20 cellular contexts compared by ENCODE assay signal in genomic region chr9:85731128-85731630, GRCh38. TPM values are rescaled to one million over a fixed set of nuclear protein-coding genes. Genes with fewer than 3 reads are reported as not detected.
DNase-seq lines count a peak whose midpoint lies in the region; ATAC-seq, FAIRE-seq and TF ChIP-seq lines count a peak whose summit lies in the region.
"Had no signal": no experiment of that assay in that cellular context is flagged by ENCODE, and none has a peak within 500 bp of the region (broad histone marks: within the 10 kb centered on the region; RNA-seq: fewer than 3 reads in every experiment).

No MANE protein-coding gene starts in this region.

- DNase-seq in NOMO-1 treated with DMSO at 0.1 percent for 48 hours (lab: John Stamatoyannopoulos, UW; ENCODE audit: unreplicated experiment) (peak; percentile 5), NOMO-1 treated with dmso at 0.1 percent for 144 hours (lab: John Stamatoyannopoulos, UW; ENCODE audit: unreplicated experiment) (no peak), GM12891 (ENCODE audit: insufficient read length, low spot score) (no peak), uterus (no peak)
- no peak for DNase-seq in stimulated activated naive CD8-positive, alpha-beta T cell treated with anti-CD3 and anti-CD28 coated beads, Interleukin-15, Interleukin-2, amounts not matched to agents 100 U/mL and 50 U/mL, for 24 hours
- DNase-seq: 8988T; CD4-positive, alpha-beta T cell; DMS153; GF-D8; KBM-7; NCI-H1417 treated with DMSO at 0.1 percent for 48 hours; NCI-H187 treated with DMSO at 0.1 percent for 48 hours; NCI-H226; NCI-H526 had no signal

- H3K4me1 ChIP-seq in neutrophil (ENCODE audit: control insufficient read depth in 1 of 2, insufficient read depth in 1 of 2, low read depth in 1 of 2, low read length in 1 of 2) (peaks cover 99% of the 10 kb centered on the region in 2 experiments), uterus (no peaks in the 10 kb centered on the region)

- H3K27me3 Mint-ChIP-seq in dendritic cell treated with granulocyte-macrophage colony-stimulating factor and Interleukin-4, amounts not matched to agents 40 ng/mL and 50 ng/mL, for 4 days, result no peaks in the 10 kb centered on the region
- H3K27me3 Mint-ChIP-seq: CD4-positive, alpha-beta T cell had no signal

- H3K27ac ChIP-seq in neutrophil (peak overlapping the region; percentile 88), uterus (no peak overlapping the region)
- H3K27ac ChIP-seq: SK-N-MC had no signal

- no peaks in the 10 kb centered on the region for H3K9me3 ChIP-seq in neutrophil
- no peaks in the 10 kb centered on the region for H3K9me3 ChIP-seq in uterus

- H3K27me3 ChIP-seq in neutrophil (no peaks in the 10 kb centered on the region), uterus (no peaks in the 10 kb centered on the region)

- H3K4me3 Mint-ChIP-seq in dendritic cell treated with granulocyte-macrophage colony-stimulating factor and Interleukin-4, amounts not matched to agents 40 ng/mL and 50 ng/mL, for 4 days, result peak overlapping the region; percentile 17
- H3K4me3 Mint-ChIP-seq: CD4-positive, alpha-beta T cell had no signal

- TF ChIP-seq CTCF in neutrophil (IDR thresholded peaks at IDR 0.05), result no peak
- TF ChIP-seq CTCF in uterus (IDR thresholded peaks at IDR 0.05), result no peak

- H3K9me3 Mint-ChIP-seq in dendritic cell treated with granulocyte-macrophage colony-stimulating factor and Interleukin-4, amounts not matched to agents 40 ng/mL and 50 ng/mL, for 4 days, result no peaks in the 10 kb centered on the region
- H3K9me3 Mint-ChIP-seq: CD4-positive, alpha-beta T cell had no signal

- H3K4me3 ChIP-seq in neutrophil (ENCODE audit: low read depth in 1 of 2, low read length in 1 of 2) (peak overlapping the region; percentile 28 to 37), uterus (no peak overlapping the region)
- H3K4me3 ChIP-seq: SK-N-MC had no signal

- ATAC-seq in HG03378 (IDR thresholded peaks at IDR 0.05; ENCODE audit: unreplicated experiment), result no peak
- no peak for ATAC-seq in stimulated activated naive CD8-positive, alpha-beta T cell treated with anti-CD3 and anti-CD28 coated beads, Interleukin-15, Interleukin-2, amounts not matched to agents 100 U/mL and 50 U/mL, for 24 hours
- ATAC-seq: Panc1 had no signal

- no peaks in the 10 kb centered on the region for H3K36me3 Mint-ChIP-seq in dendritic cell treated with granulocyte-macrophage colony-stimulating factor and Interleukin-4, amounts not matched to agents 40 ng/mL and 50 ng/mL, for 4 days (ENCODE audit: low read depth)

- H3K27ac Mint-ChIP-seq in dendritic cell treated with granulocyte-macrophage colony-stimulating factor and Interleukin-4, amounts not matched to agents 40 ng/mL and 50 ng/mL, for 4 days, result peak overlapping the region; percentile 80
- H3K27ac Mint-ChIP-seq: CD4-positive, alpha-beta T cell had no signal

- peaks cover 66% of the 10 kb centered on the region for H3K4me1 Mint-ChIP-seq in dendritic cell treated with granulocyte-macrophage colony-stimulating factor and Interleukin-4, amounts not matched to agents 40 ng/mL and 50 ng/mL, for 4 days (ENCODE audit: low read depth)

- FAIRE-seq in GM12891 (lab: Jason Lieb, UNC), result peak; percentile 72
- FAIRE-seq: H1 had no signal

- H3K36me3 ChIP-seq in neutrophil (no peaks in the 10 kb centered on the region), uterus (no peaks in the 10 kb centered on the region)

- TF ChIP-seq POLR2A in GM12891 (IDR thresholded peaks at IDR 0.05; ENCODE audit: low read depth, low read length) (no peak), uterus (IDR thresholded peaks at IDR 0.05) (no peak)

- intact Hi-C loops in dendritic cell treated with granulocyte-macrophage colony-stimulating factor and Interleukin-4, amounts not matched to agents 40 ng/mL and 50 ng/mL, for 4 days (cut with micrococcal nuclease), result loop anchor here (1.0 to 2.0 kb wide), 2 partner anchors 9 to 14 kb away; no protein-coding TSS in a partner anchor
- intact Hi-C loops in uterus (cut with DNase I; ENCODE audit: low total_unique reads), result no loop called here

TF ChIP-seq in GM12891, 5 proteins besides CTCF, POLR2A, EP300 and RAD21:
- TF ChIP-seq TAF1 (IDR thresholded peaks at IDR 0.05; ENCODE audit: low read depth, low read length), result no peak
- TF ChIP-seq SPI1 (IDR thresholded peaks at IDR 0.05; ENCODE audit: low read depth, low read length), result 0 out of 2 replicates have a peak, but pooled peaks have one; percentile 6

RNA-seq across cellular contexts. Expression of gene AGTPBP1, which starts 10.6 kb away (rescaled TPM):
- polyA plus RNA-seq in GM12891 (2012; ENCODE audit: low read depth, missing spikeins), result 12.3 TPM
- total RNA-seq in uterus, result 10 to 100 TPM; 12.9 to 36.6 (median 29.1) TPM

Comparison
In these comparisons a context has a peak if more than half of its experiments do, and no peak if none do; other contexts are left out.
1. H3K4me3 ChIP-seq: peak in neutrophil (2 of 2); none in uterus (0 of 2).